Comparison of ENCODE assay signal across 8 cellular contexts in genomic region chr1:203267347-203267846, GRCh38. TPM values are rescaled to one million over a fixed set of nuclear protein-coding genes. Genes with fewer than 3 reads are reported as not detected.
DNase-seq lines count a peak whose midpoint lies in the region; ATAC-seq and TF ChIP-seq lines count a peak whose summit lies in the region.

No MANE protein-coding gene starts in this region.

- intact Hi-C loops in tibial artery (cut with DNase I; ENCODE audit: low total_unique reads), result loop anchor here (2.0 kb wide), 1 partner anchor 59 kb away; no protein-coding TSS in a partner anchor

- peaks cover 51 to 64% (median 60%) of the 10 kb centered on the region in 10 experiments for H3K4me1 ChIP-seq in BLaER1 treated with 17β-estradiol and CSF1 and Interleukin-3, amounts not matched to agents 10 nM and 100 nM
- H3K4me1 ChIP-seq in tibial artery, result peaks cover 0 to 9% (median under 1%) of the 10 kb centered on the region in 4 donors

- H3K4me1 Mint-ChIP-seq in glutamatergic neuron (ENCODE audit: low read depth, unreplicated experiment), result peaks cover 13% of the 10 kb centered on the region

- peak overlapping the region in 1 of 2 donors; percentile 80 for H3K27ac Mint-ChIP-seq in activated naive CD4-positive, alpha-beta T cell treated with anti-CD3 and anti-CD28 coated beads, Interleukin-2, amount 50 U/mL, for 72 hours
- H3K27ac Mint-ChIP-seq in glutamatergic neuron (ENCODE audit: unreplicated experiment), result peak overlapping the region; percentile 75

- DNase-seq in NCI-H1092 (lab: John Stamatoyannopoulos, UW) (peak; percentile 87), SKM-1 (lab: John Stamatoyannopoulos, UW; ENCODE audit: unreplicated experiment) (peak; percentile 98), glutamatergic neuron (peak; percentile 84), omental fat pad (ENCODE audit: low spot score) (no peak), tibial artery (peak; percentile 89 to 92)
- DNase-seq in activated naive CD4-positive, alpha-beta T cell treated with anti-CD3 and anti-CD28 coated beads, Interleukin-2, amount 50 U/mL, for 72 hours (ENCODE audit: low spot score in 2 of 2), result peak; percentile 85 to 88

- H3K27me3 Mint-ChIP-seq in glutamatergic neuron (ENCODE audit: unreplicated experiment), result peaks cover 3% of the 10 kb centered on the region

- peak overlapping the region; percentile 6 to 79 (median 66); a peak in 20 of 22 replicates for H3K27ac ChIP-seq in BLaER1 treated with 17β-estradiol and CSF1 and Interleukin-3, amounts not matched to agents 10 nM and 100 nM
- peak overlapping the region; percentile 72 to 76 for H3K27ac ChIP-seq in tibial artery

- ATAC-seq in GM21447 (IDR thresholded peaks at IDR 0.05; ENCODE audit: unreplicated experiment) (peak; percentile 51), omental fat pad (ENCODE audit: low FRiP score) (peak; percentile 70)
- peak; percentile 68 to 72 for ATAC-seq in activated naive CD4-positive, alpha-beta T cell treated with anti-CD3 and anti-CD28 coated beads, Interleukin-2, amount 50 U/mL, for 72 hours

- H3K9ac ChIP-seq in BLaER1 treated with 17β-estradiol and CSF1 and Interleukin-3, amounts not matched to agents 10 nM and 100 nM, result peak overlapping the region; percentile 65 to 81 (median 74)

- TF ChIP-seq CTCF in glutamatergic neuron (IDR thresholded peaks at IDR 0.05; ENCODE audit: partially characterized antibody, unreplicated experiment) (peak; percentile 90), omental fat pad (IDR thresholded peaks at IDR 0.05) (peak in 1 of 3 donors; percentile 70), tibial artery (IDR thresholded peaks at IDR 0.05) (peak; percentile 92 to 93)

- no peaks in the 10 kb centered on the region for H3K36me3 Mint-ChIP-seq in activated naive CD4-positive, alpha-beta T cell treated with anti-CD3 and anti-CD28 coated beads, Interleukin-2, amount 50 U/mL, for 72 hours
- H3K36me3 Mint-ChIP-seq in glutamatergic neuron (ENCODE audit: unreplicated experiment), result no peaks in the 10 kb centered on the region

- H3K4me3 Mint-ChIP-seq in glutamatergic neuron (ENCODE audit: unreplicated experiment), result peak overlapping the region; percentile 73

- no peaks in the 10 kb centered on the region for H3K9me3 ChIP-seq in BLaER1 treated with 17β-estradiol and CSF1 and Interleukin-3, amounts not matched to agents 10 nM and 100 nM (replicated peaks in 1 of 11)
- no peaks in the 10 kb centered on the region for H3K9me3 ChIP-seq in tibial artery

- H4K20me1 ChIP-seq in BLaER1 treated with 17β-estradiol and CSF1 and Interleukin-3, amounts not matched to agents 10 nM and 100 nM, result no peaks in the 10 kb centered on the region

- no peaks in the 10 kb centered on the region for H3K36me3 ChIP-seq in BLaER1 treated with 17β-estradiol and CSF1 and Interleukin-3, amounts not matched to agents 10 nM and 100 nM
- H3K36me3 ChIP-seq in tibial artery, result no peaks in the 10 kb centered on the region

- peak overlapping the region; percentile 47 to 75 (median 58) for H3K4me3 ChIP-seq in BLaER1 treated with 17β-estradiol and CSF1 and Interleukin-3, amounts not matched to agents 10 nM and 100 nM
- peak overlapping the region; percentile 51 to 65 for H3K4me3 ChIP-seq in tibial artery

- H3K9me3 Mint-ChIP-seq in activated naive CD4-positive, alpha-beta T cell treated with anti-CD3 and anti-CD28 coated beads, Interleukin-2, amount 50 U/mL, for 72 hours, result no peaks in the 10 kb centered on the region
- no peaks in the 10 kb centered on the region for H3K9me3 Mint-ChIP-seq in glutamatergic neuron (ENCODE audit: unreplicated experiment)

- peak overlapping the region; percentile 64 to 93 (median 85) for H3K4me2 ChIP-seq in BLaER1 treated with 17β-estradiol and CSF1 and Interleukin-3, amounts not matched to agents 10 nM and 100 nM

- H3K27me3 ChIP-seq in BLaER1 treated with 17β-estradiol and CSF1 and Interleukin-3, amounts not matched to agents 10 nM and 100 nM, result no peaks in the 10 kb centered on the region
- no peaks in the 10 kb centered on the region for H3K27me3 ChIP-seq in tibial artery

RNA-seq across cellular contexts. Expression of gene BTG2, which starts 37.9 kb away (rescaled TPM):
- total RNA-seq in activated naive CD4-positive, alpha-beta T cell treated with anti-CD3 and anti-CD28 coated beads, Interleukin-2, amount 50 U/mL, for 72 hours, result 100 to 1,000 TPM in 1 of 2 donors, 10 to 100 TPM in 1; 87.2 to 185 TPM
- total RNA-seq in glutamatergic neuron (ENCODE audit: unreplicated experiment) (88.6 TPM), omental fat pad (100 to 1,000 TPM in 3 of 4 donors, 10 to 100 TPM in 1; 76.3 to 654 (median 238) TPM)

RNA-seq across cellular contexts. Expression of gene CHIT1, which starts 37.9 kb away (rescaled TPM):
- total RNA-seq in activated naive CD4-positive, alpha-beta T cell treated with anti-CD3 and anti-CD28 coated beads, Interleukin-2, amount 50 U/mL, for 72 hours, result 1 to 10 TPM; 1.3 to 2.2 TPM
- total RNA-seq in glutamatergic neuron (ENCODE audit: unreplicated experiment) (0.10 TPM), omental fat pad (10 to 100 TPM in 1 of 4 donors, 1 to 10 TPM in 2, under 1 TPM in 1; 0.19 to 17.7 (median 2.3) TPM)
